17 cellular contexts compared by ENCODE assay signal in genomic region chr22:46533434-46533833, GRCh38. TPM values are rescaled to one million over a fixed set of nuclear protein-coding genes. Genes with fewer than 3 reads are reported as not detected.
A peak's percentile ranks its signal among the peaks of the same experiment; 100 is the strongest.
DNase-seq lines count a peak whose midpoint lies in the region; ATAC-seq and TF ChIP-seq lines count a peak whose summit lies in the region.
"Had no signal": no experiment of that assay in that cellular context is flagged by ENCODE, and none has a peak within 500 bp of the region (broad histone marks: within the 10 kb centered on the region; RNA-seq: fewer than 3 reads in every experiment).

No MANE protein-coding gene starts in this region.

- H3K4me1 Mint-ChIP-seq in brain, result peaks cover 31% of the 10 kb centered on the region

- DNase-seq in NT2/D1 (ENCODE audit: low read depth, low spot score) (no peak), kidney tubule cell (ENCODE audit: low spot score) (peak; percentile 71), upper lobe of right lung (peak; percentile 78), NCI-H146 treated with DMSO at 0.1 percent for 48 hours (lab: John Stamatoyannopoulos, UW; ENCODE audit: unreplicated experiment) (no peak), SK-N-DZ (ENCODE audit: low spot score) (no peak), activated gamma-delta T cell (lab: John Stamatoyannopoulos, UW) (no peak)
- DNase-seq: activated CD8-positive, alpha-beta T cell treated with anti-CD3 and anti-CD28 coated beads for 36 hours; activated naive CD8-positive, alpha-beta T cell treated with anti-CD3 and anti-CD28 coated beads for 36 hours; activated T-cell treated with anti-CD3 and anti-CD28 coated beads, Interleukin-2, amount 50 U/mL, for 4 hours; dorsolateral prefrontal cortex; hippocampal formation; NCI-H2081; stimulated activated CD4-positive, alpha-beta T cell treated with anti-CD3 and anti-CD28 coated beads, Interleukin-2, amount 100 ng/mL, for 48 hours; testis had no signal

- H3K4me3 ChIP-seq in NT2/D1 (ENCODE audit: insufficient read length, low read depth), result no peak overlapping the region
- peak overlapping the region; percentile 37 for H3K4me3 ChIP-seq in upper lobe of right lung
- H3K4me3 ChIP-seq: dorsolateral prefrontal cortex, testis had no signal

- H3K9me3 ChIP-seq in NT2/D1 (ENCODE audit: insufficient read depth, low read length), result peaks cover 6% of the 10 kb centered on the region; the same call in 1 of the 2 replicates
- H3K9me3 ChIP-seq in upper lobe of right lung, result no peaks in the 10 kb centered on the region
- H3K9me3 ChIP-seq: testis had no signal

- no peak overlapping the region for H3K27ac ChIP-seq in upper lobe of right lung
- H3K27ac ChIP-seq: C4-2B, dorsolateral prefrontal cortex, testis, VCaP had no signal

- H3K36me3 ChIP-seq in NT2/D1 (ENCODE audit: insufficient read depth, insufficient read length, low read length) (peaks cover 37% of the 10 kb centered on the region), upper lobe of right lung (no peaks in the 10 kb centered on the region)

- no peak overlapping the region for H3K27ac Mint-ChIP-seq in brain
- H3K27ac Mint-ChIP-seq: activated CD8-positive, alpha-beta T cell treated with anti-CD3 and anti-CD28 coated beads for 36 hours; activated naive CD8-positive, alpha-beta T cell treated with anti-CD3 and anti-CD28 coated beads for 36 hours had no signal

- H3K27me3 ChIP-seq in NT2/D1 (ENCODE audit: insufficient read depth, insufficient read length) (peaks cover 25% of the 10 kb centered on the region), upper lobe of right lung (peaks cover 9% of the 10 kb centered on the region)
- H3K27me3 ChIP-seq: testis had no signal

- intact Hi-C loops in upper lobe of right lung (cut with DNase I), result loop anchor here (10.0 kb wide), 1 partner anchor 409 kb away; no protein-coding TSS in a partner anchor

- peak overlapping the region in 4 of 5 experiments; percentile 26 to 46 (median 34) for H3K4me3 Mint-ChIP-seq in brain
- H3K4me3 Mint-ChIP-seq: activated CD8-positive, alpha-beta T cell treated with anti-CD3 and anti-CD28 coated beads for 36 hours; activated naive CD8-positive, alpha-beta T cell treated with anti-CD3 and anti-CD28 coated beads for 36 hours; activated T-cell treated with anti-CD3 and anti-CD28 coated beads, Interleukin-2, amount 50 U/mL, for 4 hours had no signal

- peaks cover 14% of the 10 kb centered on the region for H3K4me1 ChIP-seq in NT2/D1 (ENCODE audit: insufficient read depth, insufficient read length)
- H3K4me1 ChIP-seq in upper lobe of right lung, result peaks cover 4% of the 10 kb centered on the region

- H3K36me3 Mint-ChIP-seq in brain, result peaks cover 44% of the 10 kb centered on the region
- H3K36me3 Mint-ChIP-seq: activated naive CD8-positive, alpha-beta T cell treated with anti-CD3 and anti-CD28 coated beads for 36 hours had no signal

- H3K9me3 Mint-ChIP-seq in brain, result peaks cover 6 to 47% (median 16%) of the 10 kb centered on the region in 5 experiments
- H3K9me3 Mint-ChIP-seq: activated CD8-positive, alpha-beta T cell treated with anti-CD3 and anti-CD28 coated beads for 36 hours; activated naive CD8-positive, alpha-beta T cell treated with anti-CD3 and anti-CD28 coated beads for 36 hours; activated T-cell treated with anti-CD3 and anti-CD28 coated beads, Interleukin-2, amount 50 U/mL, for 4 hours had no signal

- H3K9ac ChIP-seq in NT2/D1 (ENCODE audit: insufficient read length, low read depth), result peak overlapping the region; percentile 10

- H3K27me3 Mint-ChIP-seq in brain, result peaks cover 18% of the 10 kb centered on the region

- peak; percentile 6 for ATAC-seq in upper lobe of right lung
- ATAC-seq: activated CD8-positive, alpha-beta T cell treated with anti-CD3 and anti-CD28 coated beads for 36 hours; activated T-cell treated with anti-CD3 and anti-CD28 coated beads, Interleukin-2, amount 50 U/mL, for 4 hours had no signal

- no peak for TF ChIP-seq CTCF in brain (conservative IDR thresholded peaks at IDR 0.05)
- peak; percentile 7 for TF ChIP-seq CTCF in upper lobe of right lung (IDR thresholded peaks at IDR 0.05)

RNA-seq across cellular contexts. Expression of gene CELSR1, which starts 4.0 kb away (rescaled TPM):
- 1.5 TPM for polyA plus RNA-seq in brain (ENCODE audit: insufficient read depth, low read depth, low replicate concordance)
- 53.5 TPM for total RNA-seq in upper lobe of right lung
- polyA plus RNA-seq in SK-N-DZ (2014; cell fraction: cytosol; rRNA removed), result 0.32 TPM in 2 replicates
- polyA plus RNA-seq in SK-N-DZ (2014; cell fraction: nucleus; rRNA removed), result 0.56 and 1.6 TPM in 2 replicates

Comparison
In these comparisons a context has a peak if more than half of its experiments do, and no peak if none do; other contexts are left out.
1. DNase-seq: peak in kidney tubule cell (single experiment) and upper lobe of right lung (single experiment); none in NT2/D1 (single experiment), NCI-H146 treated with DMSO at 0.1 percent for 48 hours (single experiment), SK-N-DZ (single experiment) and activated gamma-delta T cell (single experiment).